24 cellular contexts compared by ENCODE assay signal in the genomic region with DNA sequence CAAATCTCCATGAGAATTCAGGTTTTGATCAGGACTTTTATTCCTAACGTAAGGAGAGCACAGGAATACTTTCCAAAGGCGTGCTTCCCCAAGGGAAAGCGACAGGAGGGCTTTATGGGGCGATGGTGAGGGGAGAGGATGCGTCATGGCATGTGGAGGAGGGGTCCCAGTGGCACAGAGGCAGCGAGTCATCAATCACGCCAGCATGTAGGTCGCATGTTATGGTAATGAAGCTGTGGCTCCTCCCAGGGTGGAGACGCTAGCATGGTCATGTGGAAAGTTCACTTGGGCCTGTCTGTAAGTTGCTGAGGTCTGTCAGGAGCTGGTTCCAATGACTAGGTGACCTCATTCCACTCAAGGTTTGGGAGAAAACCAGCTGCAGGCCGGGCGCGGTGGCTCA. TPM values are rescaled to one million over a fixed set of nuclear protein-coding genes. Genes with fewer than 3 reads are reported as not detected.
A peak's percentile ranks its signal among the peaks of the same experiment; 100 is the strongest.
DNase-seq lines count a peak whose midpoint lies in the region; ATAC-seq, FAIRE-seq and TF ChIP-seq lines count a peak whose summit lies in the region.
"Had no signal": no experiment of that assay in that cellular context is flagged by ENCODE, and none has a peak within 500 bp of the region (broad histone marks: within the 10 kb centered on the region; RNA-seq: fewer than 3 reads in every experiment).

No MANE protein-coding gene starts in this region.

- POLR2A ChIA-PET in K562 (lab: Yijun Ruan, JAX): no interaction called here
- POLR2A ChIA-PET in CD4-positive, alpha-beta T cell (lab: Charles Lee): no interaction called here

- H3K36me3 Mint-ChIP-seq in CD4-positive, alpha-beta T cell (ENCODE audit: low read depth): no peaks in the 10 kb centered on the region
- H3K36me3 Mint-ChIP-seq: CD14-positive monocyte; CD4-positive, CD25-positive, alpha-beta regulatory T cell; CD8-positive, alpha-beta T cell had no signal

- H3K79me1 ChIP-seq in mesendoderm (ENCODE audit: low read length): no peaks in the 10 kb centered on the region

- H4K5ac ChIP-seq in mesendoderm (ENCODE audit: low read length): no peak overlapping the region

- no peak overlapping the region for H2BK120ac ChIP-seq in mesendoderm (ENCODE audit: low read depth, low read length)

- TF ChIP-seq RAD21 in K562 (CRISPR knock-in tag; conservative IDR thresholded peaks at IDR 0.05 in 1 of 2, IDR thresholded peaks at IDR 0.05 in 1 of 2): no peak

- no peak overlapping the region for H3K18ac ChIP-seq in mesendoderm (ENCODE audit: low read length)

- no peak for FAIRE-seq in K562 (lab: Jason Lieb, UNC)
- FAIRE-seq: A204.1, D721Med, G401.6, GM12891, GM19239 had no signal

- H3K27me3 Mint-ChIP-seq in CD4-positive, alpha-beta T cell: peaks cover 4% of the 10 kb centered on the region
- H3K27me3 Mint-ChIP-seq: CD4-positive, CD25-positive, alpha-beta regulatory T cell had no signal

- TF ChIP-seq CTCF in K562 (IDR thresholded peaks at IDR 0.05 in 2 of 3, conservative IDR thresholded peaks at IDR 0.05 in 1 of 3; ENCODE audit: insufficient read depth in 2 of 3, low read depth in 1 of 3, low read length in 3 of 3) (no peak), gastrocnemius medialis (IDR thresholded peaks at IDR 0.05 in 4 of 5, conservative IDR thresholded peaks at IDR 0.05 in 1 of 5) (no peak)
- TF ChIP-seq CTCF in CD4-positive, alpha-beta T cell (IDR thresholded peaks at IDR 0.05): no peak

- no peak overlapping the region for H2AFZ ChIP-seq in K562 (ENCODE audit: low read depth, low read length)

- H2BK15ac ChIP-seq in mesendoderm (replicated peaks; ENCODE audit: low read depth): no peak overlapping the region

- no peak for TF ChIP-seq EP300 in K562 (IDR thresholded peaks at IDR 0.05; ENCODE audit: low read length)

- H2AK5ac ChIP-seq in mesendoderm (ENCODE audit: low read length): no peak overlapping the region

- ATAC-seq in K562 (no peak), gastrocnemius medialis (no peak)
- no peak for ATAC-seq in CD4-positive, alpha-beta T cell (ENCODE audit: poor library complexity)
- ATAC-seq: CD8-positive, alpha-beta T cell had no signal

- no peaks in the 10 kb centered on the region for H3K4me1 Mint-ChIP-seq in CD4-positive, alpha-beta T cell (ENCODE audit: low read depth)
- H3K4me1 Mint-ChIP-seq: CD14-positive monocyte; CD4-positive, CD25-positive, alpha-beta regulatory T cell had no signal

- intact Hi-C loops in K562 (cut with micrococcal nuclease) (no loop called here), gastrocnemius medialis (cut with DNase I; ENCODE audit: low total_unique reads) (no loop called here)
- intact Hi-C loops in CD4-positive, alpha-beta T cell (cut with DNase I, micrococcal nuclease): no loop called here

- no peak overlapping the region for H3K23ac ChIP-seq in mesendoderm (ENCODE audit: low read length)

- H2BK5ac ChIP-seq in mesendoderm (ENCODE audit: low read length): no peak overlapping the region

- in situ Hi-C loops in K562 (cut with MboI): no loop called here
- in situ Hi-C loops in HAP-1 (cut with MboI; ENCODE audit: low sequenced_read_pairs): no loop called here
- in situ Hi-C loops in gastrocnemius medialis (cut with MboI; ENCODE audit: low sequenced_read_pairs in 4 of 4): no loop called here

- no peaks in the 10 kb centered on the region for H3K9me1 ChIP-seq in K562 (ENCODE audit: control insufficient read depth, insufficient read depth, low read length)

- no peaks in the 10 kb centered on the region for H3K9me3 Mint-ChIP-seq in CD4-positive, alpha-beta T cell
- H3K9me3 Mint-ChIP-seq: CD8-positive, alpha-beta T cell had no signal

- no peak overlapping the region for H3K4me3 Mint-ChIP-seq in CD4-positive, alpha-beta T cell
- H3K4me3 Mint-ChIP-seq: CD14-positive monocyte; CD4-positive, CD25-positive, alpha-beta regulatory T cell; CD8-positive, alpha-beta T cell had no signal

- no peaks in the 10 kb centered on the region for H4K20me1 ChIP-seq in K562 (replicated peaks; ENCODE audit: control insufficient read depth, insufficient read depth, low read length)
- H4K20me1 ChIP-seq: BLaER1 had no signal

- no peak overlapping the region for H3K27ac Mint-ChIP-seq in CD4-positive, alpha-beta T cell
- H3K27ac Mint-ChIP-seq: CD14-positive monocyte; CD8-positive, alpha-beta T cell had no signal

- H3K4me2 ChIP-seq in K562 (ENCODE audit: insufficient read depth, low read length) (no peak overlapping the region), mesendoderm (ENCODE audit: low read length) (no peak overlapping the region)
- H3K4me2 ChIP-seq: BLaER1 had no signal

- H3K9ac ChIP-seq in K562 (ENCODE audit: insufficient read depth in 1 of 2, low read depth in 2 of 2, low read length in 2 of 2) (no peak overlapping the region), mesendoderm (ENCODE audit: low read length) (no peak overlapping the region)
- H3K9ac ChIP-seq: BLaER1 had no signal

- DNase-seq in K562 (ENCODE audit: extremely low read depth in 1 of 4, low spot score in 3 of 4) (no peak), left kidney (ENCODE audit: low read depth, low spot score) (peak; percentile 15), mesendoderm (peak; percentile 23), HAP-1 (ENCODE audit: low spot score in 2 of 2) (no peak), gastrocnemius medialis (no peak)
- no peak for DNase-seq in CD4-positive, alpha-beta T cell
- DNase-seq: 8988T; ACHN; BE2C; C1 segment of cervical spinal cord; Caco-2; Calu3; CD4-positive, CD25-positive, alpha-beta regulatory T cell; CD8-positive, alpha-beta T cell; DMS79 treated with DMSO at 0.1 percent for 48 hours; GF-D8 had no signal

- H3K4me1 ChIP-seq in K562 (replicated peaks in 1 of 2; ENCODE audit: control insufficient read depth in 2 of 2, insufficient read depth in 2 of 2, low read length in 2 of 2) (no peaks in the 10 kb centered on the region; a peak in 1 of 5 replicates), mesendoderm (ENCODE audit: control insufficient read depth, low read depth, low read length) (no peaks in the 10 kb centered on the region), HAP-1 (no peaks in the 10 kb centered on the region), gastrocnemius medialis (no peaks in the 10 kb centered on the region)
- H3K4me1 ChIP-seq: BE2C, BLaER1, Caco-2 had no signal

- TF ChIP-seq POLR2A in K562 (conservative IDR thresholded peaks at IDR 0.05) (no peak), gastrocnemius medialis (IDR thresholded peaks at IDR 0.05) (no peak)

- WGBS in K562 (ENCODE audit: insufficient coverage, low coverage, missing lambda C conversion rate): 23% methylated on average over 5 of the region's 12 CpGs
- WGBS in mesendoderm (ENCODE audit: extremely low coverage, insufficient coverage, low lambda C conversion rate): no CpG with 5 or more reads among the region's 12 CpGs

- no peaks in the 10 kb centered on the region for H3K36me3 ChIP-seq in K562 (ENCODE audit: control insufficient read depth, insufficient read depth, low read length)
- H3K36me3 ChIP-seq in mesendoderm (ENCODE audit: control insufficient read depth, insufficient read depth, low read length): no peaks in the 10 kb centered on the region
- no peaks in the 10 kb centered on the region for H3K36me3 ChIP-seq in HAP-1 (replicated peaks)
- H3K36me3 ChIP-seq in gastrocnemius medialis: no peaks in the 10 kb centered on the region
- H3K36me3 ChIP-seq: BE2C, BLaER1 had no signal

- H3K9me3 ChIP-seq in K562 (replicated peaks; ENCODE audit: control insufficient read depth, insufficient read depth, low read depth, low read length) (no peaks in the 10 kb centered on the region), HAP-1 (no peaks in the 10 kb centered on the region), gastrocnemius medialis (no peaks in the 10 kb centered on the region)
- H3K9me3 ChIP-seq in CD4-positive, alpha-beta T cell (ENCODE audit: control insufficient read depth, low read length): no peaks in the 10 kb centered on the region
- H3K9me3 ChIP-seq: BE2C, BLaER1, Caco-2 had no signal

- no TSS peak for BruUV-seq in K562 (replicated peaks; lab: Mats Ljungman, UMichigan)

- no peak overlapping the region for H3K4ac ChIP-seq in mesendoderm (ENCODE audit: low read depth, low read length)

- H3K27ac ChIP-seq in K562 (ENCODE audit: extremely low read depth, low read depth, low read length) (no peak overlapping the region), mesendoderm (ENCODE audit: low read depth, low read length) (no peak overlapping the region), gastrocnemius medialis (no peak overlapping the region)
- H3K27ac ChIP-seq in CD4-positive, alpha-beta T cell (ENCODE audit: low read depth, low read length): no peak overlapping the region
- H3K27ac ChIP-seq: BLaER1 had no signal

- no peak overlapping the region for H4K8ac ChIP-seq in mesendoderm (ENCODE audit: low read depth, low read length)

- H3K56ac ChIP-seq in mesendoderm (ENCODE audit: low read length): no peak overlapping the region

- H3K4me3 ChIP-seq in K562: no peak overlapping the region
- H3K4me3 ChIP-seq in mesendoderm (ENCODE audit: low read length): no peak overlapping the region
- H3K4me3 ChIP-seq in HAP-1: no peak overlapping the region
- H3K4me3 ChIP-seq in gastrocnemius medialis: no peak overlapping the region
- H3K4me3 ChIP-seq: BLaER1 had no signal

- CTCF ChIA-PET in K562 (lab: Yijun Ruan, JAX; ENCODE audit: low intra/inter-chr PET ratio): no interaction called here
- CTCF ChIA-PET in CD4-positive, alpha-beta T cell (lab: Charles Lee): no interaction called here

- H3K27me3 ChIP-seq in K562 (ENCODE audit: control insufficient read depth in 2 of 2, insufficient read depth in 2 of 2, low read length in 2 of 2) (no peaks in the 10 kb centered on the region), mesendoderm (ENCODE audit: insufficient read depth, low read length, poor library complexity) (no peaks in the 10 kb centered on the region), HAP-1 (ENCODE audit: low read depth) (no peaks in the 10 kb centered on the region), gastrocnemius medialis (no peaks in the 10 kb centered on the region)
- no peaks in the 10 kb centered on the region for H3K27me3 ChIP-seq in CD4-positive, alpha-beta T cell (ENCODE audit: control insufficient read depth, insufficient read depth, low read length)
- H3K27me3 ChIP-seq: BE2C, BLaER1 had no signal

- H3K79me2 ChIP-seq in K562 (ENCODE audit: control insufficient read depth, insufficient read depth, low read length) (no peaks in the 10 kb centered on the region), mesendoderm (ENCODE audit: control insufficient read depth, insufficient read depth, low read length) (no peaks in the 10 kb centered on the region)

RNA-seq across cellular contexts. Expression of a gene that starts 35.3 kb away (rescaled TPM):
- not detected in 2 replicates for total RNA-seq in K562 (2011; cell fraction: chromatin; rRNA removed; ENCODE audit: low replicate concordance)
- total RNA-seq in K562 (2011; cell fraction: nucleolus; rRNA removed): not detected in 2 replicates
- not detected in 2 replicates for total RNA-seq in K562 (2011; cell fraction: nucleoplasm; rRNA removed)
- total RNA-seq in K562 (2014; rRNA removed) (not detected in 2 replicates), K562 (2014; rRNA removed; fragmentation: Illumina TruSeq; extraction: Trizol) (not detected in 2 replicates), K562 (2015; rRNA removed; fragmentation: Illumina TruSeq; extraction: Trizol) (not detected in 2 replicates), K562 (2021) (not detected in 2 replicates), gastrocnemius medialis (under 1 TPM in 2 of 4 donors, not detected in 2; 0.10 to 0.24 TPM)
- polyA plus RNA-seq in K562 (2011; rRNA removed) (not detected in 2 replicates), K562 (2014; fragmentation: Illumina TruSeq; extraction: Trizol) (not detected in 2 replicates), K562 (2014; fragmentation: Nextera tagmentation; extraction: Ambion mirVana) (not detected), K562 (2014; rRNA removed) (not detected in 2 replicates)
- not detected in 2 replicates for polyA plus RNA-seq in K562 (2011; cell fraction: cytosol; rRNA removed)
- polyA plus RNA-seq in K562 (2011; cell fraction: nucleus; rRNA removed): not detected in 2 replicates
- polyA plus RNA-seq in K562 (2012): not detected in 2 replicates
- polyA minus RNA-seq in K562 (2011; rRNA and poly(A)+ RNA removed): not detected in 2 replicates
- polyA minus RNA-seq in K562 (2011; cell fraction: cytosol; rRNA and poly(A)+ RNA removed): not detected in 2 replicates
- not detected in 2 replicates for polyA minus RNA-seq in K562 (2011; cell fraction: nucleus; rRNA and poly(A)+ RNA removed)
- polyA plus RNA-seq in mesendoderm (2013, experiment 1 of 2): not detected
- 0.01 TPM for polyA plus RNA-seq in mesendoderm (2013, experiment 2 of 2)
- not detected for total RNA-seq in CD4-positive, alpha-beta T cell
- total RNA-seq: Caco-2; Calu3; CD4-positive, CD25-positive, alpha-beta regulatory T cell; CD8-positive, alpha-beta T cell had no signal
- polyA plus RNA-seq: AG04450; CD14-positive monocyte; CD4-positive, CD25-positive, alpha-beta regulatory T cell had no signal

Comparison
In these comparisons a context has a peak if more than half of its experiments do, and no peak if none do; other contexts are left out.
1. DNase-seq: peak in left kidney (single experiment) and mesendoderm (single experiment); none in K562 (0 of 4), CD4-positive, alpha-beta T cell (0 of 10), HAP-1 (0 of 2) and gastrocnemius medialis (0 of 2).